In the genomic region with DNA sequence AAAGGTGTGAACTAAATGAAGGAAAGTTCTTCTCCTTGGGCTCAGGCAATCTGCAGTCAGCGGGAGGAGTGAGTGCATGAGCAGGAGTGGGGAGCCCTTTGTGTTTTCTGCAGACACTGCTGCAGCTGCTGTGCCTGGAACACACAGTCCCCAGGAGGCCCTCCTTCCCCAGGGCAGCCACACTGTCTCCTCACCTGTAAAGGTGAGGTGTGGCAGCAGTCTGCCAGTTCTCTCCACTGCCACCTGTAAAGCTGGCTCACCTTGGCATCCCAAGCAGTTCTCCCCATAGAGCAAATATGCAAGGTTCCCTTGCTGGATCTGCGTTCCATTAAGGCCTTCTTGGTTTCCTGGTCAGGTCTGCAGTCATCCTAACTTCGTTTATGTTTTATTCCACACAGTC, we compare ENCODE assay signal across 19 cellular contexts. TPM values are rescaled to one million over a fixed set of nuclear protein-coding genes. Genes with fewer than 3 reads are reported as not detected.
DNase-seq lines count a peak whose midpoint lies in the region; ATAC-seq and TF ChIP-seq lines count a peak whose summit lies in the region.
"Had no signal": no experiment of that assay in that cellular context is flagged by ENCODE, and none has a peak within 500 bp of the region (broad histone marks: within the 10 kb centered on the region; RNA-seq: fewer than 3 reads in every experiment).

No MANE protein-coding gene starts in this region.

- H3K9ac ChIP-seq in BLaER1, result no peak overlapping the region

- peaks cover 30% of the 10 kb centered on the region for H3K27me3 ChIP-seq in BLaER1
- peaks cover 6% of the 10 kb centered on the region; the same call in 1 of the 2 replicates for H3K27me3 ChIP-seq in DOHH2 (ENCODE audit: control insufficient read depth, low read length)

- H3K4me1 ChIP-seq in BLaER1 (peaks cover 57% of the 10 kb centered on the region), DOHH2 (ENCODE audit: control insufficient read depth, low read length) (peaks cover 49% of the 10 kb centered on the region), OCI-LY7 (ENCODE audit: insufficient read depth, low read length, poor library complexity, severe bottlenecking) (peaks cover 85% of the 10 kb centered on the region), mucosa of descending colon (ENCODE audit: low read depth) (peaks cover 4% of the 10 kb centered on the region)

- CTCF ChIA-PET in OCI-LY7 (lab: Charles Lee; ENCODE audit: unreplicated experiment), result interaction anchor here (0.5 kb wide), 1 partner anchor 428 kb away, joined by 3 read pairs; no protein-coding TSS in a partner anchor

- peaks cover 10% of the 10 kb centered on the region; the same call in 1 of the 2 replicates for H4K20me1 ChIP-seq in BLaER1
- H4K20me1 ChIP-seq in DOHH2 (ENCODE audit: control insufficient read depth, insufficient read depth, low read depth, low read length), result no peaks in the 10 kb centered on the region
- H4K20me1 ChIP-seq in OCI-LY7 (ENCODE audit: insufficient read depth, low read length), result no peaks in the 10 kb centered on the region

- H3K79me2 ChIP-seq in DOHH2 (ENCODE audit: control insufficient read depth, low read length) (no peaks in the 10 kb centered on the region), OCI-LY7 (ENCODE audit: insufficient read depth, low read depth, low read length) (no peaks in the 10 kb centered on the region)

- H3K4me2 ChIP-seq in BLaER1 (peak overlapping the region; percentile 81), DOHH2 (ENCODE audit: low read length) (peak overlapping the region; percentile 58), OCI-LY7 (ENCODE audit: low read length) (peak overlapping the region; percentile 71)
- H3K4me2 ChIP-seq: GM23338 had no signal

- no peak for TF ChIP-seq CTCF in DOHH2 (IDR thresholded peaks at IDR 0.05; ENCODE audit: low read depth, low read length, poor library complexity, severe bottlenecking)
- no peak for TF ChIP-seq CTCF in OCI-LY7 (conservative IDR thresholded peaks at IDR 0.05; ENCODE audit: low read length)
- no peak for TF ChIP-seq CTCF in mucosa of descending colon (IDR thresholded peaks at IDR 0.05)

- no TSS peak for BruUV-seq in OCI-LY7 (replicated peaks; lab: Mats Ljungman, UMichigan)

- POLR2A ChIA-PET in OCI-LY7 (lab: Charles Lee), result interaction anchor here (0.9 to 1.5 kb wide), 4 partner anchors 9 to 311 kb away, joined by 3 to 5 read pairs (median 4); no protein-coding TSS in a partner anchor

- intact Hi-C loops in OCI-LY7 (cut with micrococcal nuclease; ENCODE audit: unreplicated experiment) (no loop called here), mucosa of descending colon (cut with DNase I, micrococcal nuclease) (no loop called here)

- no peak overlapping the region for H3K27ac ChIP-seq in BLaER1
- H3K27ac ChIP-seq in DOHH2 (ENCODE audit: low read depth, low read length), result no peak overlapping the region
- peak overlapping the region; percentile 92 for H3K27ac ChIP-seq in OCI-LY7 (ENCODE audit: low read depth, low read length, poor library complexity, severe bottlenecking)

- no peaks in the 10 kb centered on the region for H3K9me2 ChIP-seq in DOHH2 (replicated peaks; ENCODE audit: control insufficient read depth, low read length)
- no peaks in the 10 kb centered on the region for H3K9me2 ChIP-seq in OCI-LY7 (ENCODE audit: insufficient read depth, low read length)

- ATAC-seq in mucosa of descending colon, result peak; percentile 50
- no peak for ATAC-seq in HG03196 (IDR thresholded peaks at IDR 0.05; ENCODE audit: unreplicated experiment)
- ATAC-seq: GM23338, HCT116 had no signal

- peak overlapping the region; percentile 40; the same call in 1 of the 2 replicates for H2AFZ ChIP-seq in OCI-LY7 (ENCODE audit: low read length)
- H2AFZ ChIP-seq: GM23338 had no signal

- H3F3A ChIP-seq in DOHH2 (ENCODE audit: control insufficient read depth, insufficient read depth), result no peaks in the 10 kb centered on the region

- H3K4me3 ChIP-seq in BLaER1 (no peak overlapping the region), DOHH2 (ENCODE audit: low read length) (no peak overlapping the region; the same call in 1 of the 2 replicates), OCI-LY7 (ENCODE audit: low read depth, low read length, poor library complexity, severe bottlenecking) (peak overlapping the region; percentile 49), mucosa of descending colon (no peak overlapping the region)
- H3K4me3 ChIP-seq: GM23338 had no signal

- peak; percentile 40 for DNase-seq in OCI-LY7 (ENCODE audit: low spot score)
- DNase-seq in mucosa of descending colon, result no peak
- DNase-seq in NCI-H2107 treated with DMSO at 0.1 percent for 48 hours (lab: John Stamatoyannopoulos, UW; ENCODE audit: unreplicated experiment), result no peak
- no peak for DNase-seq in C1 segment of cervical spinal cord (lab: John Stamatoyannopoulos, UW)
- DNase-seq: CD4-positive, alpha-beta memory T cell; DMS153; DMS79 treated with DMSO at 0.1 percent for 48 hours; EL; H7; HFFc6; KBM-7 had no signal

- H3K9me3 ChIP-seq in BLaER1, result peaks cover 4% of the 10 kb centered on the region; the same call in 1 of the 2 replicates
- 0 out of 2 replicates have a peak, but pooled peaks cover 2% of the 10 kb centered on the region for H3K9me3 ChIP-seq in DOHH2 (ENCODE audit: control insufficient read depth, insufficient read depth, low read length)
- H3K9me3 ChIP-seq in OCI-LY7 (ENCODE audit: low read length), result peaks cover 11% of the 10 kb centered on the region
- no peaks in the 10 kb centered on the region for H3K9me3 ChIP-seq in mucosa of descending colon

- H3K36me3 ChIP-seq in BLaER1 (no peaks in the 10 kb centered on the region), DOHH2 (ENCODE audit: control insufficient read depth, low read length) (no peaks in the 10 kb centered on the region), OCI-LY7 (ENCODE audit: insufficient read depth, low read length) (peaks cover 9% of the 10 kb centered on the region; the same call in 1 of the 2 replicates), mucosa of descending colon (ENCODE audit: low read depth) (no peaks in the 10 kb centered on the region)

RNA-seq across cellular contexts. Expression of a gene that starts 5.2 kb away (rescaled TPM):
- not detected in 2 replicates for total RNA-seq in OCI-LY7 (2014; rRNA removed; shearing (Covaris generic))
- total RNA-seq in OCI-LY7 (2022), result not detected in 2 replicates
- total RNA-seq in mucosa of descending colon, result under 1 TPM; 0.06 to 0.17 (median 0.14) TPM
- total RNA-seq: A172; B cell; CD4-positive, alpha-beta memory T cell; G401; HFFc6 had no signal
